1 cellular context compared by ENCODE assay signal in the genomic region with DNA sequence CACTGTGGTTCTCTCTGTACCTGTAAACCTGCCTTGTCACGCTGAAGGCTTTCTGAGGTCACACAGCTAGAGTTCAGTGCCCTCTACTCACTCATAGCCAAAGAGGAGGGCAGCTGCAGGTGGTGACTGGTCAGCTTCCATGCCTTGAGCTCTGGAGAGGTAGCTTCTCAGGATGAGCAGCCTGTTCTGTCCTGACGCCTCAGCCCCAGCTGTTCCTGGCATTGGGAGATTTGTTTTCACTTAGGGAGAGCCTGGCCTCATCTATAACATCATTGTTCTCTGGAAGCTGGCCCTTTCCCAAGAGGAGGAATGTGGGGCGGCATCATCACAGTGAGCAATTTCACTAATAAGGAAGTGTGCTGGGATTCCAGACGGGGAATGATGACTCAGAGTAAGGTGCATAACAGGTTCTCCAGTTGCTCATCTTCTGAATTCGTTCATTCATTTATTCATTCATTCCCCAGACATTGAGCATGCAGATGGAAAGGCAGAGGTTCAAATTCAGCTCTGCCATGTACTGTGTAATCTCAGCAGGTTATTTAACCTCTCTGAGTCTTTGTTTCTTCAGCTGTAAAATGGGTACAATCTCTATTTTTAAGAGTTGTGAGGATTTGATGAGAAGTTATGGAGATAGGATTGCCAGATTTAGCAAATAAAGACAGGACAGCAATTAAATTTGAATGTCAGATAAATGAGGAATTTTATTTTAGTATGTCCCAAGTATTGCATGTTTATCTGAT.
A peak's percentile ranks its signal among the peaks of the same experiment; 100 is the strongest.
TF ChIP-seq lines count a peak whose summit lies in the region.

No MANE protein-coding gene starts in this region.

TF ChIP-seq in HepG2, 621 proteins besides CTCF, POLR2A, EP300 and RAD21 (continued from another document):
- no peak for TF ChIP-seq KAT2B (IDR thresholded peaks at IDR 0.05; ENCODE audit: borderline replicate concordance, low read depth, low read length)
- peak; percentile 75; the same call in 1 of the 2 replicates for TF ChIP-seq ZBTB43 (CRISPR knock-in tag; conservative IDR thresholded peaks at IDR 0.05)
- TF ChIP-seq NCOA2 (CRISPR knock-in tag; IDR thresholded peaks at IDR 0.05): peak; percentile 79
- TF ChIP-seq ZNF253 (CRISPR knock-in tag; IDR thresholded peaks at IDR 0.05; ENCODE audit: borderline replicate concordance): no peak
- no peak for TF ChIP-seq BATF2 (CRISPR knock-in tag; IDR thresholded peaks at IDR 0.05)
- 0 out of 2 replicates have a peak, but pooled peaks have one; percentile 23 for TF ChIP-seq ZNF331 (CRISPR knock-in tag; IDR thresholded peaks at IDR 0.05)
- no peak for TF ChIP-seq ZNF841 (CRISPR knock-in tag; IDR thresholded peaks at IDR 0.05; ENCODE audit: borderline replicate concordance)
- TF ChIP-seq SOX13 (IDR thresholded peaks at IDR 0.05): peak; percentile 49; the same call in 1 of the 2 replicates
- TF ChIP-seq SOX13 (CRISPR knock-in tag; conservative IDR thresholded peaks at IDR 0.05 in 1 of 2, IDR thresholded peaks at IDR 0.05 in 1 of 2): peak in 1 of 2 experiments; percentile 87; a peak in 2 of 4 replicates
- TF ChIP-seq SOX6 (IDR thresholded peaks at IDR 0.05): no peak
- peak; percentile 82 for TF ChIP-seq SOX6 (CRISPR knock-in tag; IDR thresholded peaks at IDR 0.05)
- TF ChIP-seq NR2C2 (CRISPR knock-in tag; IDR thresholded peaks at IDR 0.05; ENCODE audit: borderline replicate concordance): no peak
- TF ChIP-seq, protein P1, sequence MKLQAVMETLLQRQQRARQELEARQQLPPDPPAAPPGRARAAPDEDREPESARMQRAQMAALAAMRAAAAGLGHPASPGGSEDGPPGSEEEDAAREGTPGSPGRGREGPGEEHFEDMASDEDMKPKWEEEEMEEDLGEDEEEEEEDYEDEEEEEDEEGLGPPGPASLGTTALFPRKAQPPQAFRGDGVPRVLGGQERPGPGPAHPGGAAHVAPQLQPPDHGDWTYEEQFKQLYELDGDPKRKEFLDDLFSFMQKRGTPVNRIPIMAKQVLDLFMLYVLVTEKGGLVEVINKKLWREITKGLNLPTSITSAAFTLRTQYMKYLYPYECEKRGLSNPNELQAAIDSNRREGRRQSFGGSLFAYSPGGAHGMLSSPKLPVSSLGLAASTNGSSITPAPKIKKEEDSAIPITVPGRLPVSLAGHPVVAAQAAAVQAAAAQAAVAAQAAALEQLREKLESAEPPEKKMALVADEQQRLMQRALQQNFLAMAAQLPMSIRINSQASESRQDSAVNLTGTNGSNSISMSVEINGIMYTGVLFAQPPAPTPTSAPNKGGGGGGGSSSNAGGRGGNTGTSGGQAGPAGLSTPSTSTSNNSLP (IDR thresholded peaks at IDR 0.05; ENCODE audit: low read depth, low read length): peak; percentile 55; the same call in 1 of the 2 replicates
- TF ChIP-seq, protein P2, sequence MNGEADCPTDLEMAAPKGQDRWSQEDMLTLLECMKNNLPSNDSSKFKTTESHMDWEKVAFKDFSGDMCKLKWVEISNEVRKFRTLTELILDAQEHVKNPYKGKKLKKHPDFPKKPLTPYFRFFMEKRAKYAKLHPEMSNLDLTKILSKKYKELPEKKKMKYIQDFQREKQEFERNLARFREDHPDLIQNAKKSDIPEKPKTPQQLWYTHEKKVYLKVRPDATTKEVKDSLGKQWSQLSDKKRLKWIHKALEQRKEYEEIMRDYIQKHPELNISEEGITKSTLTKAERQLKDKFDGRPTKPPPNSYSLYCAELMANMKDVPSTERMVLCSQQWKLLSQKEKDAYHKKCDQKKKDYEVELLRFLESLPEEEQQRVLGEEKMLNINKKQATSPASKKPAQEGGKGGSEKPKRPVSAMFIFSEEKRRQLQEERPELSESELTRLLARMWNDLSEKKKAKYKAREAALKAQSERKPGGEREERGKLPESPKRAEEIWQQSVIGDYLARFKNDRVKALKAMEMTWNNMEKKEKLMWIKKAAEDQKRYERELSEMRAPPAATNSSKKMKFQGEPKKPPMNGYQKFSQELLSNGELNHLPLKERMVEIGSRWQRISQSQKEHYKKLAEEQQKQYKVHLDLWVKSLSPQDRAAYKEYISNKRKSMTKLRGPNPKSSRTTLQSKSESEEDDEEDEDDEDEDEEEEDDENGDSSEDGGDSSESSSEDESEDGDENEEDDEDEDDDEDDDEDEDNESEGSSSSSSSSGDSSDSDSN (CRISPR knock-in tag; IDR thresholded peaks at IDR 0.05): no peak
- TF ChIP-seq ISL2 (CRISPR knock-in tag; IDR thresholded peaks at IDR 0.05): 0 out of 2 replicates have a peak, but pooled peaks have one; percentile 60
- TF ChIP-seq CERS6 (CRISPR knock-in tag; IDR thresholded peaks at IDR 0.05): no peak
- TF ChIP-seq SAP130 (CRISPR knock-in tag; IDR thresholded peaks at IDR 0.05; ENCODE audit: low read depth): peak; percentile 50
- peak; percentile 19 for TF ChIP-seq ASH2L (IDR thresholded peaks at IDR 0.05; ENCODE audit: insufficient read length, low read depth, low read length)
- no peak for TF ChIP-seq ZNF180 (CRISPR knock-in tag; IDR thresholded peaks at IDR 0.05; ENCODE audit: borderline replicate concordance, low read depth)
- no peak for TF ChIP-seq LCORL (IDR thresholded peaks at IDR 0.05)
- 0 out of 2 replicates have a peak, but pooled peaks have one; percentile 57 for TF ChIP-seq LCORL (CRISPR knock-in tag; IDR thresholded peaks at IDR 0.05)
- peak; percentile 71; the same call in 1 of the 2 replicates for TF ChIP-seq EHMT2 (IDR thresholded peaks at IDR 0.05; ENCODE audit: borderline replicate concordance, low read depth, low read length)
- no peak for TF ChIP-seq ZNF33A (CRISPR knock-in tag; IDR thresholded peaks at IDR 0.05; ENCODE audit: borderline replicate concordance)
- TF ChIP-seq ZNF558 (CRISPR knock-in tag; IDR thresholded peaks at IDR 0.05; ENCODE audit: borderline replicate concordance): no peak
- no peak for TF ChIP-seq ZNF280D (CRISPR knock-in tag; IDR thresholded peaks at IDR 0.05)
- TF ChIP-seq ZNF3 (CRISPR knock-in tag; IDR thresholded peaks at IDR 0.05): 0 out of 2 replicates have a peak, but pooled peaks have one; percentile 33
- 0 out of 2 replicates have a peak, but pooled peaks have one; percentile 48 for TF ChIP-seq ZNF609 (CRISPR knock-in tag; IDR thresholded peaks at IDR 0.05; ENCODE audit: borderline replicate concordance)
- TF ChIP-seq SRF (IDR thresholded peaks at IDR 0.05; ENCODE audit: low read depth, low read length): peak; percentile 64; the same call in 1 of the 2 replicates
- 0 out of 2 replicates have a peak, but pooled peaks have one; percentile 17 for TF ChIP-seq MAX (IDR thresholded peaks at IDR 0.05)
